ENCODE assay signal across 8 cellular contexts in genomic region chr19:11560404-11560988, GRCh38. TPM values are rescaled to one million over a fixed set of nuclear protein-coding genes. Genes with fewer than 3 reads are reported as not detected.
A peak's percentile ranks its signal among the peaks of the same experiment; 100 is the strongest.
DNase-seq lines count a peak whose midpoint lies in the region; TF ChIP-seq lines count a peak whose summit lies in the region.

No MANE protein-coding gene starts in this region.

- no peak overlapping the region for H2AFZ ChIP-seq in SU-DHL-6 (ENCODE audit: low read depth, low read length, severe bottlenecking)

- intact Hi-C loops in CD4-positive, alpha-beta memory T cell (cut with micrococcal nuclease): loop anchor here (1.0 kb wide), 1 partner anchor 27 kb away; no protein-coding TSS in a partner anchor

- no peaks in the 10 kb centered on the region for H3K27me3 ChIP-seq in CD4-positive, alpha-beta memory T cell (ENCODE audit: insufficient read depth, low read length)
- no peaks in the 10 kb centered on the region for H3K27me3 ChIP-seq in SU-DHL-6 (ENCODE audit: low read length)

- peak overlapping the region; percentile 71 for H3K9ac ChIP-seq in SU-DHL-6 (ENCODE audit: low read length)

- DNase-seq in CD4-positive, alpha-beta memory T cell: peak; percentile 62 to 69 (median 66)
- peak; percentile 92 for DNase-seq in NAMALWA (ENCODE audit: low spot score)
- DNase-seq in islet precursor cell: peak; percentile 78
- peak; percentile 72 for DNase-seq in stimulated activated CD4-positive, alpha-beta T cell treated with anti-CD3 and anti-CD28 coated beads, Interleukin-4, amount 100 ng/mL, for 24 hours
- DNase-seq in GOT3 (lab: John Stamatoyannopoulos, UW): no peak

- H4K20me1 ChIP-seq in SU-DHL-6 (ENCODE audit: low read depth, low read length): no peaks in the 10 kb centered on the region

- TF ChIP-seq POLR2A in GM18951 (IDR thresholded peaks at IDR 0.05; ENCODE audit: extremely low read depth, insufficient read depth, insufficient read length): peak; percentile 15

- peaks cover 16% of the 10 kb centered on the region; the same call in 1 of the 2 replicates for H3F3A ChIP-seq in SU-DHL-6 (ENCODE audit: insufficient read depth)

- H3K4me1 Mint-ChIP-seq in CD4-positive, alpha-beta memory T cell: peaks cover 25 to 49% (median 38%) of the 10 kb centered on the region in 4 donors
- H3K4me1 Mint-ChIP-seq in brain: peaks cover 44% of the 10 kb centered on the region

- peaks cover 5 to 17% of the 10 kb centered on the region in 2 donors for H3K36me3 Mint-ChIP-seq in CD4-positive, alpha-beta memory T cell
- H3K36me3 Mint-ChIP-seq in brain: peaks cover 10% of the 10 kb centered on the region

- CTCF ChIA-PET in CD4-positive, alpha-beta memory T cell (lab: Charles Lee; ENCODE audit: partially characterized antibody): interaction anchor here (0.6 to 3.4 kb wide), 16 partner anchors 9 to 341 kb away, joined by 3 to 29 read pairs (median 4); partner anchors contain the start of genes ACP5 and ECSIT

- H3K4me3 Mint-ChIP-seq in CD4-positive, alpha-beta memory T cell: peak overlapping the region; percentile 76 to 89 (median 84)
- H3K4me3 Mint-ChIP-seq in brain: peak overlapping the region; percentile 80 to 93 (median 88)

- H3K36me3 ChIP-seq in CD4-positive, alpha-beta memory T cell (ENCODE audit: insufficient read depth, low read length): no peaks in the 10 kb centered on the region
- no peaks in the 10 kb centered on the region for H3K36me3 ChIP-seq in SU-DHL-6 (ENCODE audit: low read length)

- peaks cover 31% of the 10 kb centered on the region for H3K4me1 ChIP-seq in CD4-positive, alpha-beta memory T cell (ENCODE audit: insufficient read depth, low read length)

- TF ChIP-seq CTCF in SU-DHL-6 (IDR thresholded peaks at IDR 0.05; ENCODE audit: insufficient read depth, low read length, poor library complexity, severe bottlenecking) (peak; percentile 68), brain (conservative IDR thresholded peaks at IDR 0.05) (peak; percentile 53 to 63)

- H3K27ac ChIP-seq in CD4-positive, alpha-beta memory T cell (ENCODE audit: low read depth, low read length): no peak overlapping the region
- peak overlapping the region; percentile 27; the same call in 1 of the 2 replicates for H3K27ac ChIP-seq in SU-DHL-6 (ENCODE audit: low read depth, low read length)

- H3K4me2 ChIP-seq in SU-DHL-6 (ENCODE audit: low read depth, low read length, poor library complexity, severe bottlenecking): peak overlapping the region; percentile 97

- no peaks in the 10 kb centered on the region for H3K9me3 ChIP-seq in CD4-positive, alpha-beta memory T cell (ENCODE audit: control insufficient read depth in 1 of 2, low read length in 2 of 2)
- no peaks in the 10 kb centered on the region for H3K9me3 ChIP-seq in SU-DHL-6 (ENCODE audit: insufficient read depth, low read length)

- no peak overlapping the region for H3K4me3 ChIP-seq in CD4-positive, alpha-beta memory T cell (ENCODE audit: low read length in 2 of 2)
- H3K4me3 ChIP-seq in SU-DHL-6 (ENCODE audit: insufficient read depth, low read length, poor library complexity, severe bottlenecking): peak overlapping the region; percentile 75

- peak overlapping the region; percentile 61 to 92 (median 89) for H3K27ac Mint-ChIP-seq in CD4-positive, alpha-beta memory T cell
- H3K27ac Mint-ChIP-seq in brain: peak overlapping the region; percentile 29 to 87 (median 75)

- no peaks in the 10 kb centered on the region for H3K9me3 Mint-ChIP-seq in CD4-positive, alpha-beta memory T cell
- H3K9me3 Mint-ChIP-seq in brain: no peaks in the 10 kb centered on the region

- POLR2A ChIA-PET in CD4-positive, alpha-beta memory T cell (lab: Charles Lee; ENCODE audit: partially characterized antibody): interaction anchor here (1.0 to 3.1 kb wide), 5 partner anchors 15 to 36 kb away, joined by 3 to 23 read pairs (median 11); partner anchors contain the start of genes ECSIT and ZNF627

- peaks cover 26% of the 10 kb centered on the region for H3K79me2 ChIP-seq in SU-DHL-6 (ENCODE audit: insufficient read depth, low read length)

- no peaks in the 10 kb centered on the region for H3K9me2 ChIP-seq in SU-DHL-6 (replicated peaks; ENCODE audit: insufficient read depth, low read length)

- H3K27me3 Mint-ChIP-seq in CD4-positive, alpha-beta memory T cell: no peaks in the 10 kb centered on the region
- peaks cover 10% of the 10 kb centered on the region for H3K27me3 Mint-ChIP-seq in brain

- in situ Hi-C loops in GM18951 (cut with MboI; ENCODE audit: low sequenced_read_pairs, unreplicated experiment): no loop called here

RNA-seq across cellular contexts. Expression of gene ELOF1, which starts 1.5 kb away (rescaled TPM):
- 10 to 100 TPM; 46.0 to 48.5 TPM for total RNA-seq in CD4-positive, alpha-beta memory T cell
- 10 to 100 TPM; 93.1 to 96.1 TPM for polyA plus RNA-seq in CD4-positive, alpha-beta memory T cell
- 90.6 TPM for polyA plus RNA-seq in brain (ENCODE audit: insufficient read depth, low read depth, low replicate concordance)

RNA-seq across cellular contexts. Expression of gene ACP5, which starts 16.9 kb away (rescaled TPM):
- 10 to 100 TPM; 26.8 to 30.3 TPM for total RNA-seq in CD4-positive, alpha-beta memory T cell
- 10 to 100 TPM; 16.9 to 23.8 TPM for polyA plus RNA-seq in CD4-positive, alpha-beta memory T cell
- 12.8 TPM for polyA plus RNA-seq in brain (ENCODE audit: insufficient read depth, low read depth, low replicate concordance)

RNA-seq across cellular contexts. Expression of gene CNN1, which starts 21.8 kb away (rescaled TPM):
- total RNA-seq in CD4-positive, alpha-beta memory T cell: not detected
- not detected for polyA plus RNA-seq in CD4-positive, alpha-beta memory T cell
- 3.1 TPM for polyA plus RNA-seq in brain (ENCODE audit: insufficient read depth, low read depth, low replicate concordance)

RNA-seq across cellular contexts. Expression of gene ECSIT, which starts 31.6 kb away (rescaled TPM):
- 10 to 100 TPM; 39.5 to 46.2 TPM for total RNA-seq in CD4-positive, alpha-beta memory T cell
- 10 to 100 TPM; 27.3 to 35.0 TPM for polyA plus RNA-seq in CD4-positive, alpha-beta memory T cell
- polyA plus RNA-seq in brain (ENCODE audit: insufficient read depth, low read depth, low replicate concordance): 75.7 TPM

RNA-seq across cellular contexts. Expression of gene ZNF627, which starts 36.8 kb away (rescaled TPM):
- total RNA-seq in CD4-positive, alpha-beta memory T cell: 10 to 100 TPM; 11.5 to 12.6 TPM
- 10 to 100 TPM in 1 of 2 donors, 1 to 10 TPM in 1; 6.8 to 10.3 TPM for polyA plus RNA-seq in CD4-positive, alpha-beta memory T cell
- 10.8 TPM for polyA plus RNA-seq in brain (ENCODE audit: insufficient read depth, low read depth, low replicate concordance)
